Comparison of ENCODE assay signal across 8 cellular contexts in the genomic region with DNA sequence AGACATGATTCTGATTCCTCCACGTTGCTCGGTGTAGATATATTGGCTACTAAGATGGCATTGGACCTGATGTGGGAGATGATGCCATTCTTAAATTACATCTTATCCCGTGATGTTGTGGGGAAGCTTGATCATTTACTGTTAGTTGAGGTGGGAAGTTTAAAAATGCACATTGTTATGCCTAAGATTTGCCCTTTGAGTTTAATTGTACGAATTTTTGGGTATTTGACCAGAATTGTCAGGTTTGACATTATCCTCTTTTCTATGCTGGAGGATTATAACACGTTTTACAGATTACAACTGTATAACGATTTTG. TPM values are rescaled to one million over a fixed set of nuclear protein-coding genes. Genes with fewer than 3 reads are reported as not detected.
A peak's percentile ranks its signal among the peaks of the same experiment; 100 is the strongest.
DNase-seq lines count a peak whose midpoint lies in the region; ATAC-seq and TF ChIP-seq lines count a peak whose summit lies in the region.

No MANE protein-coding gene starts in this region.

- in situ Hi-C loops in astrocyte of the cerebellum (cut with HindIII; ENCODE audit: low sequenced_read_pairs) = no loop called here

- H3K4me1 Mint-ChIP-seq in activated CD4-positive, alpha-beta T cell treated with anti-CD3 and anti-CD28 coated beads, Interleukin-2, amount 10 ng/mL, durations not matched to agents 7 days and 5 days = peaks cover 50% of the 10 kb centered on the region

- H3K4me3 Mint-ChIP-seq in activated CD4-positive, alpha-beta T cell treated with anti-CD3 and anti-CD28 coated beads, Interleukin-2, amount 10 ng/mL, durations not matched to agents 7 days and 5 days = peak overlapping the region; percentile 98

- H3K27ac Mint-ChIP-seq in activated CD4-positive, alpha-beta T cell treated with anti-CD3 and anti-CD28 coated beads, Interleukin-2, amount 10 ng/mL, durations not matched to agents 7 days and 5 days = peak overlapping the region; percentile 98

- H3K9me3 ChIP-seq in liver (ENCODE audit: control insufficient read depth in 4 of 4, low read length in 3 of 4) (no peaks in the 10 kb centered on the region), thymus (ENCODE audit: control insufficient read depth) (no peaks in the 10 kb centered on the region)

- no peaks in the 10 kb centered on the region for H3K36me3 ChIP-seq in liver (ENCODE audit: control insufficient read depth in 4 of 4, insufficient read depth in 3 of 4, low read depth in 1 of 4, low read length in 3 of 4)
- no peaks in the 10 kb centered on the region for H3K36me3 ChIP-seq in thymus (ENCODE audit: control insufficient read depth, insufficient read depth)

- H3K4me1 ChIP-seq in liver (ENCODE audit: control insufficient read depth in 4 of 4, insufficient read depth in 4 of 4, low read length in 3 of 4) (peaks cover 15 to 62% (median 50%) of the 10 kb centered on the region in 4 donors), thymus (ENCODE audit: control insufficient read depth, insufficient read depth, low read length) (peaks cover 14% of the 10 kb centered on the region)

- H3K27me3 ChIP-seq in liver (ENCODE audit: control insufficient read depth in 4 of 4, insufficient read depth in 4 of 4, low read length in 3 of 4) (no peaks in the 10 kb centered on the region), thymus (ENCODE audit: control insufficient read depth, insufficient read depth) (no peaks in the 10 kb centered on the region)

- no peaks in the 10 kb centered on the region for H3K27me3 Mint-ChIP-seq in activated CD4-positive, alpha-beta T cell treated with anti-CD3 and anti-CD28 coated beads, Interleukin-2, amount 10 ng/mL, durations not matched to agents 7 days and 5 days

- no peak for ATAC-seq in GM19351 (IDR thresholded peaks at IDR 0.05; ENCODE audit: unreplicated experiment)

- POLR2A ChIA-PET in activated CD4-positive, alpha-beta T cell treated with anti-CD3 and anti-CD28 coated beads, Interleukin-2, amount 10 ng/mL, durations not matched to agents 7 days and 5 days (lab: Charles Lee) = no interaction called here

- peak overlapping the region; percentile 55 to 74 for H3K9ac ChIP-seq in liver (ENCODE audit: low read depth in 1 of 2, low read length in 2 of 2)

- TF ChIP-seq CTCF in astrocyte of the cerebellum (IDR thresholded peaks at IDR 0.05; ENCODE audit: low read depth, low read length, missing control alignments) (no peak), liver (IDR thresholded peaks at IDR 0.05; ENCODE audit: low read depth, low read length, missing input control) (no peak)

- H3K27ac ChIP-seq in liver (ENCODE audit: low read depth in 1 of 2, low read length in 2 of 2) = peak overlapping the region; percentile 98
- no peak overlapping the region for H3K27ac ChIP-seq in thymus (ENCODE audit: low read depth)

- no peak for DNase-seq in activated CD4-positive, alpha-beta T cell treated with anti-CD3 and anti-CD28 coated beads, Interleukin-2, amount 10 ng/mL, durations not matched to agents 7 days and 5 days
- no peak for DNase-seq in activated CD4-positive, alpha-beta T cell treated with anti-CD3 and anti-CD28 coated beads, Interleukin-2, amount 50 U/mL, for 48 hours
- DNase-seq in astrocyte of the cerebellum (ENCODE audit: low read depth) (no peak), activated gamma-delta T cell treated with Interleukin-2 at 50 U/mL for 16 hours (no peak), KG1 (lab: John Stamatoyannopoulos, UW) (no peak)

- H3K36me3 Mint-ChIP-seq in activated CD4-positive, alpha-beta T cell treated with anti-CD3 and anti-CD28 coated beads, Interleukin-2, amount 10 ng/mL, durations not matched to agents 7 days and 5 days (ENCODE audit: low read depth) = peaks cover 25% of the 10 kb centered on the region

- TF ChIP-seq RAD21 in liver (IDR thresholded peaks at IDR 0.05) = no peak

- CTCF ChIA-PET in activated CD4-positive, alpha-beta T cell treated with anti-CD3 and anti-CD28 coated beads, Interleukin-2, amount 10 ng/mL, durations not matched to agents 7 days and 5 days (lab: Charles Lee) = no interaction called here

- H3K9me3 Mint-ChIP-seq in activated CD4-positive, alpha-beta T cell treated with anti-CD3 and anti-CD28 coated beads, Interleukin-2, amount 10 ng/mL, durations not matched to agents 7 days and 5 days = no peaks in the 10 kb centered on the region

- H3K4me3 ChIP-seq in astrocyte of the cerebellum (ENCODE audit: low read depth, low read length) (peak overlapping the region; percentile 83), liver (ENCODE audit: low read depth in 1 of 3, low read length in 3 of 3) (peak overlapping the region; percentile 89 to 93 (median 92)), thymus (ENCODE audit: low read length) (peak overlapping the region; percentile 79)

- WGBS in liver = 8% methylated on average over 6 of the region's 6 CpGs
- 22% methylated on average over 6 of the region's 6 CpGs for WGBS in thymus

TF ChIP-seq in liver, 16 proteins besides CTCF, POLR2A, EP300 and RAD21:
- TF ChIP-seq NR2F2 (IDR thresholded peaks at IDR 0.05) (no peak), FOXA1 (IDR thresholded peaks at IDR 0.05) (no peak), HNF4G (IDR thresholded peaks at IDR 0.05) (no peak), HNF4A (conservative IDR thresholded peaks at IDR 0.05) (no peak), TAF1 (conservative IDR thresholded peaks at IDR 0.05) (no peak), FOXA2 (IDR thresholded peaks at IDR 0.05) (no peak), YY1 (IDR thresholded peaks at IDR 0.05) (no peak), JUND (IDR thresholded peaks at IDR 0.05) (no peak), EGR1 (IDR thresholded peaks at IDR 0.05; ENCODE audit: low read depth in 2 of 2) (no peak), SP1 (IDR thresholded peaks at IDR 0.05) (no peak), GABPA (IDR thresholded peaks at IDR 0.05 in 1 of 2, conservative IDR thresholded peaks at IDR 0.05 in 1 of 2) (no peak), RXRA (IDR thresholded peaks at IDR 0.05) (no peak)
- TF ChIP-seq, protein P1, sequence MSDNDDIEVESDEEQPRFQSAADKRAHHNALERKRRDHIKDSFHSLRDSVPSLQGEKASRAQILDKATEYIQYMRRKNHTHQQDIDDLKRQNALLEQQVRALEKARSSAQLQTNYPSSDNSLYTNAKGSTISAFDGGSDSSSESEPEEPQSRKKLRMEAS (IDR thresholded peaks at IDR 0.05) = no peak
- TF ChIP-seq, protein P2, sequence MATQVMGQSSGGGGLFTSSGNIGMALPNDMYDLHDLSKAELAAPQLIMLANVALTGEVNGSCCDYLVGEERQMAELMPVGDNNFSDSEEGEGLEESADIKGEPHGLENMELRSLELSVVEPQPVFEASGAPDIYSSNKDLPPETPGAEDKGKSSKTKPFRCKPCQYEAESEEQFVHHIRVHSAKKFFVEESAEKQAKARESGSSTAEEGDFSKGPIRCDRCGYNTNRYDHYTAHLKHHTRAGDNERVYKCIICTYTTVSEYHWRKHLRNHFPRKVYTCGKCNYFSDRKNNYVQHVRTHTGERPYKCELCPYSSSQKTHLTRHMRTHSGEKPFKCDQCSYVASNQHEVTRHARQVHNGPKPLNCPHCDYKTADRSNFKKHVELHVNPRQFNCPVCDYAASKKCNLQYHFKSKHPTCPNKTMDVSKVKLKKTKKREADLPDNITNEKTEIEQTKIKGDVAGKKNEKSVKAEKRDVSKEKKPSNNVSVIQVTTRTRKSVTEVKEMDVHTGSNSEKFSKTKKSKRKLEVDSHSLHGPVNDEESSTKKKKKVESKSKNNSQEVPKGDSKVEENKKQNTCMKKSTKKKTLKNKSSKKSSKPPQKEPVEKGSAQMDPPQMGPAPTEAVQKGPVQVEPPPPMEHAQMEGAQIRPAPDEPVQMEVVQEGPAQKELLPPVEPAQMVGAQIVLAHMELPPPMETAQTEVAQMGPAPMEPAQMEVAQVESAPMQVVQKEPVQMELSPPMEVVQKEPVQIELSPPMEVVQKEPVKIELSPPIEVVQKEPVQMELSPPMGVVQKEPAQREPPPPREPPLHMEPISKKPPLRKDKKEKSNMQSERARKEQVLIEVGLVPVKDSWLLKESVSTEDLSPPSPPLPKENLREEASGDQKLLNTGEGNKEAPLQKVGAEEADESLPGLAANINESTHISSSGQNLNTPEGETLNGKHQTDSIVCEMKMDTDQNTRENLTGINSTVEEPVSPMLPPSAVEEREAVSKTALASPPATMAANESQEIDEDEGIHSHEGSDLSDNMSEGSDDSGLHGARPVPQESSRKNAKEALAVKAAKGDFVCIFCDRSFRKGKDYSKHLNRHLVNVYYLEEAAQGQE (IDR thresholded peaks at IDR 0.05) = no peak
- TF ChIP-seq, protein P3, sequence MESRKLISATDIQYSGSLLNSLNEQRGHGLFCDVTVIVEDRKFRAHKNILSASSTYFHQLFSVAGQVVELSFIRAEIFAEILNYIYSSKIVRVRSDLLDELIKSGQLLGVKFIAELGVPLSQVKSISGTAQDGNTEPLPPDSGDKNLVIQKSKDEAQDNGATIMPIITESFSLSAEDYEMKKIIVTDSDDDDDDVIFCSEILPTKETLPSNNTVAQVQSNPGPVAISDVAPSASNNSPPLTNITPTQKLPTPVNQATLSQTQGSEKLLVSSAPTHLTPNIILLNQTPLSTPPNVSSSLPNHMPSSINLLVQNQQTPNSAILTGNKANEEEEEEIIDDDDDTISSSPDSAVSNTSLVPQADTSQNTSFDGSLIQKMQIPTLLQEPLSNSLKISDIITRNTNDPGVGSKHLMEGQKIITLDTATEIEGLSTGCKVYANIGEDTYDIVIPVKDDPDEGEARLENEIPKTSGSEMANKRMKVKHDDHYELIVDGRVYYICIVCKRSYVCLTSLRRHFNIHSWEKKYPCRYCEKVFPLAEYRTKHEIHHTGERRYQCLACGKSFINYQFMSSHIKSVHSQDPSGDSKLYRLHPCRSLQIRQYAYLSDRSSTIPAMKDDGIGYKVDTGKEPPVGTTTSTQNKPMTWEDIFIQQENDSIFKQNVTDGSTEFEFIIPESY (IDR thresholded peaks at IDR 0.05) = no peak
- TF ChIP-seq, protein P4, sequence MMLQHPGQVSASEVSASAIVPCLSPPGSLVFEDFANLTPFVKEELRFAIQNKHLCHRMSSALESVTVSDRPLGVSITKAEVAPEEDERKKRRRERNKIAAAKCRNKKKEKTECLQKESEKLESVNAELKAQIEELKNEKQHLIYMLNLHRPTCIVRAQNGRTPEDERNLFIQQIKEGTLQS (IDR thresholded peaks at IDR 0.05) = no peak

RNA-seq across cellular contexts. Expression of a gene that starts 1.6 kb away (rescaled TPM):
- total RNA-seq in activated CD4-positive, alpha-beta T cell treated with anti-CD3 and anti-CD28 coated beads, Interleukin-2, amount 10 ng/mL, durations not matched to agents 7 days and 5 days = 10 to 100 TPM; 51.7 to 66.3 TPM
- total RNA-seq in liver = 10 to 100 TPM; 27.7 to 39.5 TPM
- polyA plus RNA-seq in liver (1 to 10 TPM; 6.2 to 8.0 TPM), thymus (19.5 TPM)

RNA-seq across cellular contexts. Expression of a gene that starts 49.6 kb away (rescaled TPM):
- total RNA-seq in activated CD4-positive, alpha-beta T cell treated with anti-CD3 and anti-CD28 coated beads, Interleukin-2, amount 10 ng/mL, durations not matched to agents 7 days and 5 days = 10 to 100 TPM; 57.6 to 61.9 TPM
- 10 to 100 TPM; 17.4 to 21.2 TPM for total RNA-seq in liver
- 10 to 100 TPM in 1 of 2 donors, 1 to 10 TPM in 1; 7.2 to 13.3 TPM for polyA plus RNA-seq in liver
- polyA plus RNA-seq in thymus = 14.2 TPM
